Comparison of ENCODE assay signal across 1 cellular context in genomic region chr3:50616003-50616769, GRCh38.
A peak's percentile ranks its signal among the peaks of the same experiment; 100 is the strongest.
TF ChIP-seq lines count a peak whose summit lies in the region.

No MANE protein-coding gene starts in this region.

TF ChIP-seq in HepG2, 621 proteins besides CTCF, POLR2A, EP300 and RAD21 (continued from another document):
- TF ChIP-seq ZBTB46 (CRISPR knock-in tag; IDR thresholded peaks at IDR 0.05; ENCODE audit: borderline replicate concordance) (no peak), FLYWCH1 (CRISPR knock-in tag; IDR thresholded peaks at IDR 0.05) (no peak), ETV6 (CRISPR knock-in tag; conservative IDR thresholded peaks at IDR 0.05) (no peak), ZNF510 (CRISPR knock-in tag; IDR thresholded peaks at IDR 0.05; ENCODE audit: low read depth) (no peak), KAT8 (CRISPR knock-in tag; IDR thresholded peaks at IDR 0.05) (no peak), RXRA (CRISPR knock-in tag; IDR thresholded peaks at IDR 0.05) (no peak), ZBTB37 (CRISPR knock-in tag; IDR thresholded peaks at IDR 0.05) (no peak), ZBTB44 (CRISPR knock-in tag; IDR thresholded peaks at IDR 0.05) (no peak), NFAT5 (CRISPR knock-in tag; IDR thresholded peaks at IDR 0.05) (no peak), ZC3H4 (CRISPR knock-in tag; IDR thresholded peaks at IDR 0.05; ENCODE audit: borderline replicate concordance) (no peak), ZSCAN9 (CRISPR knock-in tag; IDR thresholded peaks at IDR 0.05; ENCODE audit: borderline replicate concordance) (no peak), HOXA5 (CRISPR knock-in tag; IDR thresholded peaks at IDR 0.05) (no peak), BRCA1 (CRISPR knock-in tag; IDR thresholded peaks at IDR 0.05) (no peak), MAFK (conservative IDR thresholded peaks at IDR 0.05 in 1 of 2, IDR thresholded peaks at IDR 0.05 in 1 of 2; ENCODE audit: low read length in 2 of 2) (no peak), GLI4 (CRISPR knock-in tag; IDR thresholded peaks at IDR 0.05; ENCODE audit: borderline replicate concordance) (no peak), ZNF3 (CRISPR knock-in tag; IDR thresholded peaks at IDR 0.05) (no peak), HNF1B (CRISPR knock-in tag; IDR thresholded peaks at IDR 0.05) (no peak), ZBED4 (CRISPR knock-in tag; IDR thresholded peaks at IDR 0.05; ENCODE audit: borderline replicate concordance) (no peak), ZFX (CRISPR knock-in tag; IDR thresholded peaks at IDR 0.05; ENCODE audit: low read depth) (no peak), ZUFSP (CRISPR knock-in tag; IDR thresholded peaks at IDR 0.05; ENCODE audit: borderline replicate concordance) (no peak), NR1H2 (CRISPR knock-in tag; IDR thresholded peaks at IDR 0.05; ENCODE audit: borderline replicate concordance, low read depth) (no peak), ZNF136 (CRISPR knock-in tag; IDR thresholded peaks at IDR 0.05; ENCODE audit: low read depth) (no peak), ZNF12 (CRISPR knock-in tag; IDR thresholded peaks at IDR 0.05) (no peak), ZNF850 (CRISPR knock-in tag; conservative IDR thresholded peaks at IDR 0.05) (no peak), PLRG1 (conservative IDR thresholded peaks at IDR 0.05) (no peak), ZFP91 (CRISPR knock-in tag; IDR thresholded peaks at IDR 0.05; ENCODE audit: borderline replicate concordance) (no peak), FOXP1 (IDR thresholded peaks at IDR 0.05) (no peak), FOXP1 (CRISPR knock-in tag; IDR thresholded peaks at IDR 0.05) (no peak), TEF (CRISPR knock-in tag; IDR thresholded peaks at IDR 0.05) (no peak), ZNF547 (CRISPR knock-in tag; IDR thresholded peaks at IDR 0.05) (peak; percentile 58; the same call in 1 of the 2 replicates), BATF2 (CRISPR knock-in tag; IDR thresholded peaks at IDR 0.05) (no peak), ZEB1 (IDR thresholded peaks at IDR 0.05; ENCODE audit: insufficient replicate concordance, low read depth) (peak; percentile 12)
